Comparison of ENCODE assay signal across 1 cellular context in genomic region chr19:3463959-3464796, GRCh38.
A peak's percentile ranks its signal among the peaks of the same experiment; 100 is the strongest.
TF ChIP-seq lines count a peak whose summit lies in the region.

No MANE protein-coding gene starts in this region.

TF ChIP-seq in H1, 55 proteins besides CTCF, POLR2A, EP300 and RAD21:
- TF ChIP-seq RNF2 (IDR thresholded peaks at IDR 0.05; ENCODE audit: borderline replicate concordance, low read depth, low read length, missing control alignments, poor library complexity, severe bottlenecking) (peak; percentile 57), RBBP5 (IDR thresholded peaks at IDR 0.05; ENCODE audit: borderline replicate concordance, low read depth, low read length) (no peak), SP1 (IDR thresholded peaks at IDR 0.05; ENCODE audit: low read depth, low read length) (no peak), BCL11A (IDR thresholded peaks at IDR 0.05; ENCODE audit: low read depth in 2 of 2, low read length in 2 of 2) (no peak)
